ENCODE assay signal across 2 cellular contexts in the genomic region with DNA sequence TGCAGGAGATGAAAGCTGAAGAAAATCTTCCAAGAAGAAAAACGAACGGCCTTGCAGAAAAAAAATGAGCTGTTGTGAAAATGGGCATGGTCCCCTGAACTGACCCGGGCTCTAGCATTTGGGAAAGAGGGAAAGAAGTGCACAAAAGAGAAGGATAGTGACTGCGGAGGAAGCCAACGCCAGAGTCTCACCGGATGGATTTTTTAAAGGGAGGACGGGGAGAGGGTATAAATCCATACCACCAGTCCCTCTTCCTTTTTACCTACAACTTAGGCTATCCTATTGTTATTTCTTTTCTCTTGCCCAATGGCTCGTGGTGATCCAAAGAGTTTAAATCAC.
TF ChIP-seq lines count a peak whose summit lies in the region.

No MANE protein-coding gene starts in this region.

TF ChIP-seq in HCT116, 20 proteins besides CTCF, POLR2A, EP300 and RAD21 (continued from another document):
- TF ChIP-seq, protein P1, sequence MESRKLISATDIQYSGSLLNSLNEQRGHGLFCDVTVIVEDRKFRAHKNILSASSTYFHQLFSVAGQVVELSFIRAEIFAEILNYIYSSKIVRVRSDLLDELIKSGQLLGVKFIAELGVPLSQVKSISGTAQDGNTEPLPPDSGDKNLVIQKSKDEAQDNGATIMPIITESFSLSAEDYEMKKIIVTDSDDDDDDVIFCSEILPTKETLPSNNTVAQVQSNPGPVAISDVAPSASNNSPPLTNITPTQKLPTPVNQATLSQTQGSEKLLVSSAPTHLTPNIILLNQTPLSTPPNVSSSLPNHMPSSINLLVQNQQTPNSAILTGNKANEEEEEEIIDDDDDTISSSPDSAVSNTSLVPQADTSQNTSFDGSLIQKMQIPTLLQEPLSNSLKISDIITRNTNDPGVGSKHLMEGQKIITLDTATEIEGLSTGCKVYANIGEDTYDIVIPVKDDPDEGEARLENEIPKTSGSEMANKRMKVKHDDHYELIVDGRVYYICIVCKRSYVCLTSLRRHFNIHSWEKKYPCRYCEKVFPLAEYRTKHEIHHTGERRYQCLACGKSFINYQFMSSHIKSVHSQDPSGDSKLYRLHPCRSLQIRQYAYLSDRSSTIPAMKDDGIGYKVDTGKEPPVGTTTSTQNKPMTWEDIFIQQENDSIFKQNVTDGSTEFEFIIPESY (IDR thresholded peaks at IDR 0.05; ENCODE audit: extremely low read depth, insufficient replicate concordance, low read length), result no peak
- TF ChIP-seq EGR1 (IDR thresholded peaks at IDR 0.05; ENCODE audit: low read depth) (no peak), CBX3 (IDR thresholded peaks at IDR 0.05; ENCODE audit: low read depth) (no peak), YY1 (IDR thresholded peaks at IDR 0.05; ENCODE audit: extremely low read depth, insufficient replicate concordance, low read depth, low read length) (no peak), ZFX (IDR thresholded peaks at IDR 0.05) (no peak)

TF ChIP-seq in WTC11, 78 proteins besides CTCF, POLR2A, EP300 and RAD21 (continued from another document):
- TF ChIP-seq, protein P2, sequence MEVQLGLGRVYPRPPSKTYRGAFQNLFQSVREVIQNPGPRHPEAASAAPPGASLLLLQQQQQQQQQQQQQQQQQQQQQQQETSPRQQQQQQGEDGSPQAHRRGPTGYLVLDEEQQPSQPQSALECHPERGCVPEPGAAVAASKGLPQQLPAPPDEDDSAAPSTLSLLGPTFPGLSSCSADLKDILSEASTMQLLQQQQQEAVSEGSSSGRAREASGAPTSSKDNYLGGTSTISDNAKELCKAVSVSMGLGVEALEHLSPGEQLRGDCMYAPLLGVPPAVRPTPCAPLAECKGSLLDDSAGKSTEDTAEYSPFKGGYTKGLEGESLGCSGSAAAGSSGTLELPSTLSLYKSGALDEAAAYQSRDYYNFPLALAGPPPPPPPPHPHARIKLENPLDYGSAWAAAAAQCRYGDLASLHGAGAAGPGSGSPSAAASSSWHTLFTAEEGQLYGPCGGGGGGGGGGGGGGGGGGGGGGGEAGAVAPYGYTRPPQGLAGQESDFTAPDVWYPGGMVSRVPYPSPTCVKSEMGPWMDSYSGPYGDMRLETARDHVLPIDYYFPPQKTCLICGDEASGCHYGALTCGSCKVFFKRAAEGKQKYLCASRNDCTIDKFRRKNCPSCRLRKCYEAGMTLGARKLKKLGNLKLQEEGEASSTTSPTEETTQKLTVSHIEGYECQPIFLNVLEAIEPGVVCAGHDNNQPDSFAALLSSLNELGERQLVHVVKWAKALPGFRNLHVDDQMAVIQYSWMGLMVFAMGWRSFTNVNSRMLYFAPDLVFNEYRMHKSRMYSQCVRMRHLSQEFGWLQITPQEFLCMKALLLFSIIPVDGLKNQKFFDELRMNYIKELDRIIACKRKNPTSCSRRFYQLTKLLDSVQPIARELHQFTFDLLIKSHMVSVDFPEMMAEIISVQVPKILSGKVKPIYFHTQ (CRISPR knock-in tag; IDR thresholded peaks at IDR 0.05), result no peak
